ENCODE assay signal across 8 cellular contexts in genomic region chr7:150668472-150668911, GRCh38. TPM values are rescaled to one million over a fixed set of nuclear protein-coding genes. Genes with fewer than 3 reads are reported as not detected.
DNase-seq lines count a peak whose midpoint lies in the region; ATAC-seq lines count a peak whose summit lies in the region.

No MANE protein-coding gene starts in this region.

- H3K4me1 Mint-ChIP-seq in activated CD4-positive, alpha-beta T cell treated with anti-CD3 and anti-CD28 coated beads, Interleukin-2, amount 10 ng/mL, durations not matched to agents 24 days and 14 days: peaks cover 69% of the 10 kb centered on the region

- ATAC-seq in GM18511 (IDR thresholded peaks at IDR 0.05; ENCODE audit: unreplicated experiment): peak; percentile 88
- ATAC-seq in HG02870 (IDR thresholded peaks at IDR 0.05; ENCODE audit: unreplicated experiment): peak; percentile 83

- H3K4me3 Mint-ChIP-seq in activated CD4-positive, alpha-beta T cell treated with anti-CD3 and anti-CD28 coated beads, Interleukin-2, amount 10 ng/mL, durations not matched to agents 24 days and 14 days: peak overlapping the region; percentile 43

- peak; percentile 91 for DNase-seq in activated CD4-positive, alpha-beta T cell treated with anti-CD3 and anti-CD28 coated beads, Interleukin-2, amount 10 ng/mL, durations not matched to agents 24 days and 14 days
- DNase-seq in stimulated activated CD4-positive, alpha-beta T cell treated with anti-CD3 and anti-CD28 coated beads, Interleukin-15, amount 100 ng/mL, for 1 hour (ENCODE audit: low read depth in 1 of 2, low spot score in 1 of 2): peak; percentile 24
- no peak for DNase-seq in NCI-H1436 treated with DMSO at 0.1 percent for 48 hours (lab: John Stamatoyannopoulos, UW)
- DNase-seq in hypothalamus (lab: John Stamatoyannopoulos, UW): no peak
- DNase-seq in NCI-H510A (lab: John Stamatoyannopoulos, UW): no peak
- no peak for DNase-seq in cardiac septum (ENCODE audit: low spot score)

- intact Hi-C loops in activated CD4-positive, alpha-beta T cell treated with anti-CD3 and anti-CD28 coated beads, Interleukin-2, amount 10 ng/mL, durations not matched to agents 24 days and 14 days (cut with micrococcal nuclease): loop anchor here (1.0 to 2.0 kb wide), 9 partner anchors 8 to 218 kb away; partner anchors contain the start of genes GIMAP1, GIMAP2, GIMAP7 and GIMAP8
- intact Hi-C loops in cardiac septum (cut with DNase I): no loop called here

- H3K27me3 Mint-ChIP-seq in activated CD4-positive, alpha-beta T cell treated with anti-CD3 and anti-CD28 coated beads, Interleukin-2, amount 10 ng/mL, durations not matched to agents 24 days and 14 days: no peaks in the 10 kb centered on the region

- peak overlapping the region; percentile 93 for H3K27ac Mint-ChIP-seq in activated CD4-positive, alpha-beta T cell treated with anti-CD3 and anti-CD28 coated beads, Interleukin-2, amount 10 ng/mL, durations not matched to agents 24 days and 14 days

- H3K36me3 Mint-ChIP-seq in activated CD4-positive, alpha-beta T cell treated with anti-CD3 and anti-CD28 coated beads, Interleukin-2, amount 10 ng/mL, durations not matched to agents 24 days and 14 days (ENCODE audit: low read depth): peaks cover 18% of the 10 kb centered on the region

- peaks cover 8% of the 10 kb centered on the region for H3K9me3 Mint-ChIP-seq in activated CD4-positive, alpha-beta T cell treated with anti-CD3 and anti-CD28 coated beads, Interleukin-2, amount 10 ng/mL, durations not matched to agents 24 days and 14 days

RNA-seq across cellular contexts. Expression of gene GIMAP2, which starts 17.0 kb away (rescaled TPM):
- total RNA-seq in activated CD4-positive, alpha-beta T cell treated with anti-CD3 and anti-CD28 coated beads, Interleukin-2, amount 10 ng/mL, durations not matched to agents 24 days and 14 days: 28.2 TPM in 2 replicates
- 3.1 TPM for total RNA-seq in cardiac septum

RNA-seq across cellular contexts. Expression of gene GIMAP6, which starts 36.3 kb away (rescaled TPM):
- total RNA-seq in activated CD4-positive, alpha-beta T cell treated with anti-CD3 and anti-CD28 coated beads, Interleukin-2, amount 10 ng/mL, durations not matched to agents 24 days and 14 days: 35.5 and 35.8 TPM in 2 replicates
- total RNA-seq in cardiac septum: 16.6 TPM

RNA-seq across cellular contexts. Expression of gene GIMAP1, which starts 47.9 kb away (rescaled TPM):
- total RNA-seq in activated CD4-positive, alpha-beta T cell treated with anti-CD3 and anti-CD28 coated beads, Interleukin-2, amount 10 ng/mL, durations not matched to agents 24 days and 14 days: 4.9 and 6.0 TPM in 2 replicates
- 3.5 TPM for total RNA-seq in cardiac septum

Comparison
In these comparisons a context has a peak if more than half of its experiments do, and no peak if none do; other contexts are left out.
1. DNase-seq: peak in activated CD4-positive, alpha-beta T cell treated with anti-CD3 and anti-CD28 coated beads, Interleukin-2, amount 10 ng/mL, durations not matched to agents 24 days and 14 days (single experiment) and stimulated activated CD4-positive, alpha-beta T cell treated with anti-CD3 and anti-CD28 coated beads, Interleukin-15, amount 100 ng/mL, for 1 hour (2 of 2); none in NCI-H1436 treated with DMSO at 0.1 percent for 48 hours (single experiment), hypothalamus (0 of 51), NCI-H510A (single experiment) and cardiac septum (single experiment).